Comparison of ENCODE assay signal across 9 cellular contexts in the genomic region with DNA sequence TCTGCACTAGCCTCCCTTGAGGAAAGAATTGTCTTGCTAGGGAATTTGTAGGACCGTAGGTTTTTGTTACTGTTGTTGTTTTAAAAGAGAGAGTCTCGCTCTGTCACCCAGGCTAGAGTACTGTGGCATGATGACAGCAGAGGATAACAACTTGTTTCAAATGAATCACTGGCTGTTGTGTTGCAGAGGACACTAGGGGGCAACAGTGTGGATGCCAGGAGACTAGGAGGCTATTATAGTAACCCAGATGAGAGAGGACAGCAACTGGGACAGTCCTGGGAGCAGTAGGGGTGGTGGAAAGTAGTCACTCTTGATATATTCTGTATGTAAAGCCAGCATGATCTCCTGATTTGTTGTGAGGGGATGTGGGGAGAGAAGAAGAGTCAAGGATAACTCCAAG. TPM values are rescaled to one million over a fixed set of nuclear protein-coding genes. Genes with fewer than 3 reads are reported as not detected.
DNase-seq lines count a peak whose midpoint lies in the region; ATAC-seq and TF ChIP-seq lines count a peak whose summit lies in the region.
"Had no signal": no experiment of that assay in that cellular context is flagged by ENCODE, and none has a peak within 500 bp of the region (broad histone marks: within the 10 kb centered on the region; RNA-seq: fewer than 3 reads in every experiment).

No MANE protein-coding gene starts in this region.

- POLR2A ChIA-PET in CD4-positive, alpha-beta memory T cell (lab: Charles Lee; ENCODE audit: partially characterized antibody), result no interaction called here

- no peak overlapping the region for H3K4me3 Mint-ChIP-seq in activated T-helper 17 cell treated with anti-CD3 and anti-CD28 coated beads, Interleukin-2, amount 50 U/mL, for 72 hours
- no peak overlapping the region for H3K4me3 Mint-ChIP-seq in CD4-positive, alpha-beta memory T cell
- H3K4me3 Mint-ChIP-seq: activated T-cell treated with anti-CD3 and anti-CD28 coated beads, Interleukin-2, amount 50 U/mL, for 4 hours had no signal

- H3K9me3 ChIP-seq in right lobe of liver (no peaks in the 10 kb centered on the region), prostate gland (no peaks in the 10 kb centered on the region)
- no peaks in the 10 kb centered on the region for H3K9me3 ChIP-seq in CD4-positive, alpha-beta memory T cell (ENCODE audit: control insufficient read depth in 1 of 2, low read length in 2 of 2)

- H3K27ac Mint-ChIP-seq in activated T-helper 17 cell treated with anti-CD3 and anti-CD28 coated beads, Interleukin-2, amount 50 U/mL, for 72 hours, result no peak overlapping the region
- H3K27ac Mint-ChIP-seq in CD4-positive, alpha-beta memory T cell, result no peak overlapping the region

- no peak overlapping the region for H3K4me3 ChIP-seq in right lobe of liver
- no peak overlapping the region for H3K4me3 ChIP-seq in prostate gland
- H3K4me3 ChIP-seq in CD4-positive, alpha-beta memory T cell (ENCODE audit: low read length in 2 of 2), result no peak overlapping the region

- CTCF ChIA-PET in CD4-positive, alpha-beta memory T cell (lab: Charles Lee; ENCODE audit: partially characterized antibody), result no interaction called here

- TF ChIP-seq POLR2A in right lobe of liver (IDR thresholded peaks at IDR 0.05), result no peak
- no peak for TF ChIP-seq POLR2A in prostate gland (IDR thresholded peaks at IDR 0.05)

- H3K27me3 ChIP-seq in right lobe of liver, result no peaks in the 10 kb centered on the region
- H3K27me3 ChIP-seq in prostate gland (replicated peaks; ENCODE audit: insufficient read depth), result no peaks in the 10 kb centered on the region
- peaks cover 8% of the 10 kb centered on the region for H3K27me3 ChIP-seq in CD4-positive, alpha-beta memory T cell (ENCODE audit: insufficient read depth, low read length)

- TF ChIP-seq CTCF in right lobe of liver (IDR thresholded peaks at IDR 0.05) (peak in 3 of 4 donors; percentile 17 to 37 (median 23)), prostate gland (IDR thresholded peaks at IDR 0.05) (no peak)

- no peak overlapping the region for H3K27ac ChIP-seq in right lobe of liver
- no peak overlapping the region for H3K27ac ChIP-seq in prostate gland
- H3K27ac ChIP-seq in CD4-positive, alpha-beta memory T cell (ENCODE audit: low read depth, low read length), result no peak overlapping the region

- H3K4me1 ChIP-seq in right lobe of liver, result no peaks in the 10 kb centered on the region
- H3K4me1 ChIP-seq in prostate gland (replicated peaks), result no peaks in the 10 kb centered on the region
- no peaks in the 10 kb centered on the region for H3K4me1 ChIP-seq in CD4-positive, alpha-beta memory T cell (ENCODE audit: insufficient read depth, low read length)

- H3K36me3 ChIP-seq in right lobe of liver, result no peaks in the 10 kb centered on the region
- H3K36me3 ChIP-seq in prostate gland, result no peaks in the 10 kb centered on the region
- no peaks in the 10 kb centered on the region for H3K36me3 ChIP-seq in CD4-positive, alpha-beta memory T cell (ENCODE audit: insufficient read depth, low read length)

- 80% methylated on average over 2 of the region's 2 CpGs for WGBS in right lobe of liver (ENCODE audit: insufficient coverage, low coverage, low lambda C conversion rate, missing lambda C conversion rate)
- 68% methylated on average over 2 of the region's 2 CpGs for WGBS in prostate gland

- H3K27me3 Mint-ChIP-seq in activated T-helper 17 cell treated with anti-CD3 and anti-CD28 coated beads, Interleukin-2, amount 50 U/mL, for 72 hours, result peaks cover 29% of the 10 kb centered on the region
- H3K27me3 Mint-ChIP-seq in CD4-positive, alpha-beta memory T cell, result peaks cover 13 to 35% of the 10 kb centered on the region in 2 donors

- no peaks in the 10 kb centered on the region for H3K36me3 Mint-ChIP-seq in activated T-helper 17 cell treated with anti-CD3 and anti-CD28 coated beads, Interleukin-2, amount 50 U/mL, for 72 hours (ENCODE audit: low read depth)
- H3K36me3 Mint-ChIP-seq in CD4-positive, alpha-beta memory T cell, result no peaks in the 10 kb centered on the region

- DNase-seq in SKM-1 treated with dmso at 0.1 percent for 144 hours (lab: John Stamatoyannopoulos, UW; ENCODE audit: unreplicated experiment) (peak; percentile 9), SKM-1 (lab: John Stamatoyannopoulos, UW; ENCODE audit: unreplicated experiment) (no peak), right lobe of liver (no peak), prostate gland (ENCODE audit: low spot score) (no peak)
- DNase-seq in stimulated activated CD4-positive, alpha-beta T cell treated with anti-CD3 and anti-CD28 coated beads, Interleukin-4, amount 100 ng/mL, for 1 hour, result no peak
- no peak for DNase-seq in CD4-positive, alpha-beta memory T cell
- DNase-seq: activated T-cell treated with anti-CD3 and anti-CD28 coated beads, Interleukin-2, amount 50 U/mL, for 4 hours had no signal

- ATAC-seq in HG03159 (IDR thresholded peaks at IDR 0.05; ENCODE audit: unreplicated experiment) (peak; percentile 63), right lobe of liver (peak in 3 of 4 donors; percentile 52 to 75 (median 57))
- ATAC-seq in activated T-helper 17 cell treated with anti-CD3 and anti-CD28 coated beads, Interleukin-2, amount 50 U/mL, for 72 hours (replicated peaks), result peak; percentile 46

- intact Hi-C loops in right lobe of liver (cut with DNase I), result no loop called here
- intact Hi-C loops in prostate gland (cut with DNase I), result no loop called here
- intact Hi-C loops in CD4-positive, alpha-beta memory T cell (cut with micrococcal nuclease), result no loop called here

- H3K9me3 Mint-ChIP-seq in activated T-helper 17 cell treated with anti-CD3 and anti-CD28 coated beads, Interleukin-2, amount 50 U/mL, for 72 hours, result no peaks in the 10 kb centered on the region
- no peaks in the 10 kb centered on the region for H3K9me3 Mint-ChIP-seq in CD4-positive, alpha-beta memory T cell
- H3K9me3 Mint-ChIP-seq: activated T-cell treated with anti-CD3 and anti-CD28 coated beads, Interleukin-2, amount 50 U/mL, for 4 hours had no signal

- H3K4me1 Mint-ChIP-seq in activated T-helper 17 cell treated with anti-CD3 and anti-CD28 coated beads, Interleukin-2, amount 50 U/mL, for 72 hours, result no peaks in the 10 kb centered on the region
- no peaks in the 10 kb centered on the region for H3K4me1 Mint-ChIP-seq in CD4-positive, alpha-beta memory T cell

RNA-seq across cellular contexts. Expression of a gene that starts 41.8 kb away (rescaled TPM):
- not detected for total RNA-seq in activated T-helper 17 cell treated with anti-CD3 and anti-CD28 coated beads, Interleukin-2, amount 50 U/mL, for 72 hours
- 1 to 10 TPM; 2.9 to 8.3 (median 4.2) TPM for total RNA-seq in right lobe of liver
- 10 to 100 TPM in 1 of 2 donors, 1 to 10 TPM in 1; 9.6 to 48.3 TPM for total RNA-seq in prostate gland
- not detected for total RNA-seq in CD4-positive, alpha-beta memory T cell
- not detected for polyA plus RNA-seq in CD4-positive, alpha-beta memory T cell

RNA-seq across cellular contexts. Expression of a gene that starts 51.0 kb away (rescaled TPM):
- not detected for total RNA-seq in activated T-helper 17 cell treated with anti-CD3 and anti-CD28 coated beads, Interleukin-2, amount 50 U/mL, for 72 hours
- total RNA-seq in right lobe of liver (not detected), prostate gland (1 to 10 TPM in 1 of 2 donors, not detected in 1; 3.1 TPM)
- total RNA-seq in CD4-positive, alpha-beta memory T cell, result not detected
- polyA plus RNA-seq in CD4-positive, alpha-beta memory T cell, result not detected
- total RNA-seq: activated T-cell treated with anti-CD3 and anti-CD28 coated beads, Interleukin-2, amount 50 U/mL, for 4 hours had no signal

Comparison
In these comparisons a context has a peak if more than half of its experiments do, and no peak if none do; other contexts are left out.
1. CTCF ChIP-seq: peak in right lobe of liver (3 of 4); none in prostate gland (0 of 4).
2. Peak in every context shown above with its lines, with median percentiles within 50 percentile points of each other: ATAC-seq.